ENCODE assay signal across 22 cellular contexts in the genomic region with DNA sequence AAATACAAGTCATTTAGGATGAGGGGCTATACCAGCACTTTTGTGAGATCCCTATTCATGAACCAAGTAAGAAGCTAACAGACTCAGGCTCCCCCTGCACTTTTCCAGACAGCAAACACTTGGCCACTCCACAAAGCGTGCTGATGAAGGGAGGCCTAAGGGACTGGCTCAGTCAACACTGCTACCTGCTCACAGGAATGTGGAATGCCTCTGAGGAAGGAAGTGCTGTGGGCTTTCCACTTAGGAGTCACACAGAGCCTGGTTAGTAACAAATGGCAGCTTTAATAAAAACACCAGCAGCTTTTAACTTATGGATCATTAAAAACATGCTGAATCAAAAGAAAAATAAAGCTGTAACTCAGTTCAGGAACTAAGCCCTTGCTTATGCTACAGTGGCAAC. TPM values are rescaled to one million over a fixed set of nuclear protein-coding genes. Genes with fewer than 3 reads are reported as not detected.
DNase-seq lines count a peak whose midpoint lies in the region; ATAC-seq and TF ChIP-seq lines count a peak whose summit lies in the region.
"Had no signal": no experiment of that assay in that cellular context is flagged by ENCODE, and none has a peak within 500 bp of the region (broad histone marks: within the 10 kb centered on the region; RNA-seq: fewer than 3 reads in every experiment).

No MANE protein-coding gene starts in this region.

- peaks cover 2% of the 10 kb centered on the region for H3K4me1 Mint-ChIP-seq in T-helper 17 cell
- H3K4me1 Mint-ChIP-seq: B cell, IgD-negative memory B cell had no signal

- H3K36me3 ChIP-seq in upper lobe of right lung: peaks cover 60% of the 10 kb centered on the region

- no peak for TF ChIP-seq CTCF in upper lobe of right lung (IDR thresholded peaks at IDR 0.05)

- no peak overlapping the region for H3K4me3 Mint-ChIP-seq in T-helper 17 cell
- H3K4me3 Mint-ChIP-seq: B cell; CD8-positive, alpha-beta T cell; HFFc6 had no signal

- ATAC-seq in T-helper 17 cell (no peak), upper lobe of right lung (peak; percentile 70), GM21786 (IDR thresholded peaks at IDR 0.05; ENCODE audit: unreplicated experiment) (no peak)
- ATAC-seq: CD8-positive, alpha-beta T cell; HCT116; HepG2 had no signal

- H3K27me3 Mint-ChIP-seq in T-helper 17 cell: no peaks in the 10 kb centered on the region
- H3K27me3 Mint-ChIP-seq: B cell, IgD-negative memory B cell had no signal

- intact Hi-C loops in upper lobe of right lung (cut with DNase I): no loop called here

- no peak overlapping the region for H3K4me3 ChIP-seq in upper lobe of right lung
- H3K4me3 ChIP-seq: BLaER1 treated with 17β-estradiol and CSF1 and Interleukin-3, amounts not matched to agents 10 nM and 100 nM had no signal

- H3K27ac ChIP-seq in upper lobe of right lung: no peak overlapping the region
- H3K27ac ChIP-seq: BLaER1 treated with 17β-estradiol and CSF1 and Interleukin-3, amounts not matched to agents 10 nM and 100 nM had no signal

- H3K4me1 ChIP-seq in upper lobe of right lung: no peaks in the 10 kb centered on the region

- H3K27ac Mint-ChIP-seq in T-helper 17 cell: peak overlapping the region; percentile 43
- H3K27ac Mint-ChIP-seq: B cell; CD8-positive, alpha-beta T cell; HFFc6; IgD-negative memory B cell had no signal

- H3K27me3 ChIP-seq in upper lobe of right lung: no peaks in the 10 kb centered on the region
- H3K27me3 ChIP-seq: BLaER1 treated with 17β-estradiol and CSF1 and Interleukin-3, amounts not matched to agents 10 nM and 100 nM had no signal

- peaks cover 6% of the 10 kb centered on the region for H3K36me3 Mint-ChIP-seq in T-helper 17 cell (ENCODE audit: low read depth)

- no peak for DNase-seq in T-helper 17 cell
- peak; percentile 23 for DNase-seq in dermis blood vessel endothelial cell
- DNase-seq in islet precursor cell: peak; percentile 41
- DNase-seq in upper lobe of right lung: no peak
- no peak for DNase-seq in NCI-H2227 (lab: John Stamatoyannopoulos, UW; ENCODE audit: unreplicated experiment)
- no peak for DNase-seq in cerebellum (ENCODE audit: low spot score)
- DNase-seq: Calu3; CD8-positive, alpha-beta T cell; DMS53; DND-41; EL; GOT3; H7; HFFc6 had no signal

- no peaks in the 10 kb centered on the region for H3K9me3 ChIP-seq in T-helper 17 cell (ENCODE audit: control insufficient read depth, low read length, poor library complexity, severe bottlenecking)
- no peaks in the 10 kb centered on the region for H3K9me3 ChIP-seq in upper lobe of right lung

RNA-seq across cellular contexts. Expression of a gene that starts 15.0 kb away (rescaled TPM):
- total RNA-seq in T-helper 17 cell (10 to 100 TPM; 29.0 to 30.7 TPM), dermis blood vessel endothelial cell (47.1 and 48.3 TPM in 2 replicates), upper lobe of right lung (34.2 TPM), cerebellum (53.4 TPM)

RNA-seq across cellular contexts. Expression of a gene that starts 15.3 kb away (rescaled TPM):
- total RNA-seq in T-helper 17 cell (10 to 100 TPM; 43.2 to 44.9 TPM), dermis blood vessel endothelial cell (46.1 and 61.8 TPM in 2 replicates), upper lobe of right lung (36.9 TPM), cerebellum (35.2 TPM)

RNA-seq across cellular contexts. Expression of a gene that starts 32.4 kb away (rescaled TPM):
- total RNA-seq in T-helper 17 cell (under 1 TPM; 0.29 to 0.42 TPM), dermis blood vessel endothelial cell (0.34 and 0.65 TPM in 2 replicates), upper lobe of right lung (not detected), cerebellum (0.09 TPM)
- total RNA-seq: A172, G401, H7, HepG2, HFFc6 had no signal

Comparison
In these comparisons a context has a peak if more than half of its experiments do, and no peak if none do; other contexts are left out.
1. DNase-seq: peak in dermis blood vessel endothelial cell (single experiment) and islet precursor cell (single experiment); none in T-helper 17 cell (0 of 3), upper lobe of right lung (single experiment), NCI-H2227 (single experiment) and cerebellum (single experiment).